Comparison of ENCODE assay signal across 8 cellular contexts in genomic region chr6:133916650-133917151, GRCh38. TPM values are rescaled to one million over a fixed set of nuclear protein-coding genes. Genes with fewer than 3 reads are reported as not detected.
A peak's percentile ranks its signal among the peaks of the same experiment; 100 is the strongest.
DNase-seq lines count a peak whose midpoint lies in the region; FAIRE-seq and TF ChIP-seq lines count a peak whose summit lies in the region.

No MANE protein-coding gene starts in this region.

- no peak overlapping the region for H3K27ac Mint-ChIP-seq in activated naive CD4-positive, alpha-beta T cell treated with anti-CD3 and anti-CD28 coated beads for 36 hours

- FAIRE-seq in urothelium cell line (lab: Jason Lieb, UNC): no peak

- DNase-seq in GM03348 (ENCODE audit: low spot score) (peak; percentile 75), HEK293T (ENCODE audit: extremely low spot score) (peak; percentile 81), NAMALWA (ENCODE audit: low spot score) (peak; percentile 88), SK-N-DZ (ENCODE audit: low spot score) (peak; percentile 70), head of caudate nucleus (peak; percentile 78 to 97 (median 93)), posterior cingulate gyrus (peak; percentile 74 to 98 (median 93)), urothelium cell line (ENCODE audit: low spot score) (peak; percentile 67)
- peak; percentile 89 for DNase-seq in activated naive CD4-positive, alpha-beta T cell treated with anti-CD3 and anti-CD28 coated beads for 36 hours

- H3K27me3 Mint-ChIP-seq in activated naive CD4-positive, alpha-beta T cell treated with anti-CD3 and anti-CD28 coated beads for 36 hours (ENCODE audit: low read depth): peaks cover 9% of the 10 kb centered on the region

- no peaks in the 10 kb centered on the region for H3K36me3 Mint-ChIP-seq in activated naive CD4-positive, alpha-beta T cell treated with anti-CD3 and anti-CD28 coated beads for 36 hours (ENCODE audit: low read depth)

- H3K9me3 Mint-ChIP-seq in activated naive CD4-positive, alpha-beta T cell treated with anti-CD3 and anti-CD28 coated beads for 36 hours: no peaks in the 10 kb centered on the region

- POLR2A ChIA-PET in HEK293T (lab: Yijun Ruan, JAX): interaction anchor here (0.8 to 1.3 kb wide), 2 partner anchors 79 to 347 kb away, joined by 3 to 4 read pairs; no protein-coding TSS in a partner anchor

- no peak overlapping the region for H3K4me3 Mint-ChIP-seq in activated naive CD4-positive, alpha-beta T cell treated with anti-CD3 and anti-CD28 coated beads for 36 hours

- CTCF ChIA-PET in HEK293T (lab: Yijun Ruan, JAX): interaction anchor here (0.5 to 3.4 kb wide), 19 partner anchors 10 to 349 kb away, joined by 3 to 53 read pairs (median 4); no protein-coding TSS in a partner anchor
- CTCF ChIA-PET in activated naive CD4-positive, alpha-beta T cell treated with anti-CD3 and anti-CD28 coated beads for 36 hours (lab: Charles Lee): interaction anchor here (0.5 to 4.3 kb wide), 35 partner anchors 9 to 1347 kb away, joined by 3 to 82 read pairs (median 4); partner anchors contain the start of gene TCF21

- H3K4me1 Mint-ChIP-seq in activated naive CD4-positive, alpha-beta T cell treated with anti-CD3 and anti-CD28 coated beads for 36 hours (ENCODE audit: low read depth): peaks cover 4% of the 10 kb centered on the region

- intact Hi-C loops in activated naive CD4-positive, alpha-beta T cell treated with anti-CD3 and anti-CD28 coated beads for 36 hours (cut with micrococcal nuclease): loop anchor here (1.0 to 5.0 kb wide), 6 partner anchors 79 to 1384 kb away; no protein-coding TSS in a partner anchor
- intact Hi-C loops in head of caudate nucleus (cut with DNase I) (loop anchor here (2.0 kb wide), 1 partner anchor 348 kb away; no protein-coding TSS in a partner anchor), posterior cingulate gyrus (cut with DNase I) (loop anchor here (1.0 kb wide), 1 partner anchor 347 kb away; no protein-coding TSS in a partner anchor)

TF ChIP-seq in HEK293T, 16 proteins besides CTCF, POLR2A, EP300 and RAD21:
- TF ChIP-seq ARNT (IDR thresholded peaks at IDR 0.05) (0 out of 2 replicates have a peak, but pooled peaks have one; percentile 60), ELF4 (IDR thresholded peaks at IDR 0.05) (no peak)
TF ChIP-seq in HEK293T: peak in this region for 1.

RNA-seq across cellular contexts. Expression of gene TCF21, which starts 27.8 kb away (rescaled TPM):
- not detected in 2 replicates for polyA plus RNA-seq in SK-N-DZ (2014; cell fraction: cytosol; rRNA removed)
- polyA plus RNA-seq in SK-N-DZ (2014; cell fraction: nucleus; rRNA removed): not detected in 2 replicates
- not detected for total RNA-seq in activated naive CD4-positive, alpha-beta T cell treated with anti-CD3 and anti-CD28 coated beads for 36 hours

RNA-seq across cellular contexts. Expression of gene TBPL1, which starts 36.3 kb away (rescaled TPM):
- polyA plus RNA-seq in SK-N-DZ (2014; cell fraction: cytosol; rRNA removed): 71.3 and 77.6 TPM in 2 replicates
- polyA plus RNA-seq in SK-N-DZ (2014; cell fraction: nucleus; rRNA removed): 47.0 and 58.7 TPM in 2 replicates
- total RNA-seq in activated naive CD4-positive, alpha-beta T cell treated with anti-CD3 and anti-CD28 coated beads for 36 hours: 10 to 100 TPM; 27.0 to 27.6 TPM

Comparison
In these comparisons a context has a peak if more than half of its experiments do, and no peak if none do; other contexts are left out.
1. Peak in every context shown above with its lines: DNase-seq.